8 cellular contexts compared by ENCODE assay signal in the genomic region with DNA sequence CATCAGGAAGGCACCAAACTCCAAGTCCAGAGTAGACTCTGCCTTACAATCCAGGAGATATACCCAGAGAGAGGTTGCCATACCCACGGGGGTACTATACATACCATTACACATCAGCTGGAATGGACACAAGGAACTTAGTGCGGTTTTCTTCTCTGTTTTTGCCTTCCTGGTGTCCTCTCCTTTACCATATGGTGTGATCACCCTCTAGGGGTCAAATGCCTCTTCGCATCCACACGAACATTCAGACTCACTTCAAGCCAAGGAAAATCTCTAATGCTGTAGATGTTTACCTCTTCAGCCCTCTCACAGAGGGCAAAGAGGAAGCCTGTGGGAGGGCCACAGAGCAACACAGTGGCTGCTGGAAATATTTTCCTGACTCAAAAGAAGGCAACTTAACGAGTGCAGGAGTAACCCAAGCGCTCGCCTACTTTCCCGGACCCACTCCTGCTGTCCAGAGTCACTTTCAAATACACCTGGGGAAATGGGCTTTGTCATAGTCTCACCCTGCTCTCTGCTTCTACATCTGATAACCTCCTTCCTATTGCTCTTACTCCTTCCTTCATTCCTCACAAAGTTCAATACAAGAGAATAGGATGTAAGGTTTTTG.
DNase-seq lines count a peak whose midpoint lies in the region; ATAC-seq and TF ChIP-seq lines count a peak whose summit lies in the region.

No MANE protein-coding gene starts in this region.

- in situ Hi-C loops in T47D (cut with HindIII; ENCODE audit: low pct_unique_long_range_greater_than_20kb, low sequenced_read_pairs), result no loop called here

- H3K9me3 ChIP-seq in DND-41 (ENCODE audit: insufficient read depth, low read length, severe bottlenecking), result no peaks in the 10 kb centered on the region
- H3K9me3 ChIP-seq in Karpas-422 (ENCODE audit: low read length), result no peaks in the 10 kb centered on the region
- no peaks in the 10 kb centered on the region for H3K9me3 ChIP-seq in right lobe of liver
- H3K9me3 ChIP-seq in spleen, result no peaks in the 10 kb centered on the region

- 48% methylated on average over 7 of the region's 8 CpGs for WGBS in right lobe of liver (ENCODE audit: insufficient coverage, low coverage, low lambda C conversion rate, missing lambda C conversion rate)
- WGBS in spleen, 5 donors, result 45 to 59% (median 55%) methylated on average over 8 of the region's 8 CpGs

- H3K27me3 ChIP-seq in DND-41 (ENCODE audit: insufficient read depth, low read length, poor library complexity), result no peaks in the 10 kb centered on the region
- no peaks in the 10 kb centered on the region for H3K27me3 ChIP-seq in Karpas-422 (ENCODE audit: low read length)
- no peaks in the 10 kb centered on the region for H3K27me3 ChIP-seq in right lobe of liver
- no peaks in the 10 kb centered on the region for H3K27me3 ChIP-seq in spleen (replicated peaks in 1 of 7)

- peak; percentile 27 for DNase-seq in DND-41
- peak; percentile 66 for DNase-seq in Karpas-422
- DNase-seq in T47D (ENCODE audit: low read depth in 1 of 2, low spot score in 1 of 2), result peak; percentile 20 to 84
- DNase-seq in right lobe of liver, result no peak
- DNase-seq in NCI-H146 treated with DMSO at 0.1 percent for 48 hours (lab: John Stamatoyannopoulos, UW; ENCODE audit: unreplicated experiment), result no peak
- no peak for DNase-seq in activated T-cell treated with anti-CD3 and anti-CD28 coated beads, Interleukin-2, amount 50 U/mL, for 4 hours
- DNase-seq in spleen, result no peak

- H3K4me2 ChIP-seq in DND-41 (ENCODE audit: insufficient read depth, low read length), result no peak overlapping the region
- no peak overlapping the region for H3K4me2 ChIP-seq in Karpas-422 (ENCODE audit: low read depth, low read length, poor library complexity, severe bottlenecking)

- H2AFZ ChIP-seq in DND-41 (ENCODE audit: low read depth, low read length) (no peak overlapping the region; the same call in 1 of the 2 replicates), Karpas-422 (ENCODE audit: low read length) (no peak overlapping the region)

- no peak overlapping the region for H3K27ac ChIP-seq in DND-41 (ENCODE audit: low read length)
- no peak overlapping the region for H3K27ac ChIP-seq in Karpas-422 (ENCODE audit: low read length)
- H3K27ac ChIP-seq in right lobe of liver, result no peak overlapping the region
- H3K27ac ChIP-seq in spleen, result no peak overlapping the region

- H3K9me3 Mint-ChIP-seq in activated T-cell treated with anti-CD3 and anti-CD28 coated beads, Interleukin-2, amount 50 U/mL, for 4 hours, result peaks cover 4% of the 10 kb centered on the region

- TF ChIP-seq CTCF in DND-41 (IDR thresholded peaks at IDR 0.05; ENCODE audit: borderline replicate concordance, extremely low read depth, low read length, poor library complexity, severe bottlenecking), result peak; percentile 64
- TF ChIP-seq CTCF in right lobe of liver (IDR thresholded peaks at IDR 0.05), result peak in 3 of 4 donors; percentile 17 to 25 (median 23)
- TF ChIP-seq CTCF in spleen (IDR thresholded peaks at IDR 0.05 in 8 of 11, conservative IDR thresholded peaks at IDR 0.05 in 3 of 11), result peak in 5 of 11 experiments; percentile 15 to 42 (median 28)

- H3K9ac ChIP-seq in DND-41 (ENCODE audit: low read depth, low read length) (no peak overlapping the region), Karpas-422 (ENCODE audit: low read length) (no peak overlapping the region)

- TF ChIP-seq POLR2A in right lobe of liver (IDR thresholded peaks at IDR 0.05) (no peak), spleen (IDR thresholded peaks at IDR 0.05) (no peak)

- H3K4me3 ChIP-seq in DND-41 (ENCODE audit: low read depth in 1 of 2, low read length in 2 of 2) (no peak overlapping the region), Karpas-422 (ENCODE audit: low read length) (no peak overlapping the region), right lobe of liver (no peak overlapping the region), spleen (no peak overlapping the region)

- peak; percentile 59; the same call in 1 of the 3 replicates for ATAC-seq in DND-41 (ENCODE audit: insufficient read depth, low read depth)
- peak in 1 of 4 donors; percentile 30 for ATAC-seq in right lobe of liver
- ATAC-seq in HG02981 (IDR thresholded peaks at IDR 0.05; ENCODE audit: unreplicated experiment), result no peak
- no peak for ATAC-seq in activated T-cell treated with anti-CD3 and anti-CD28 coated beads, Interleukin-2, amount 50 U/mL, for 4 hours

- H4K20me1 ChIP-seq in DND-41 (ENCODE audit: insufficient read depth, low read length) (no peaks in the 10 kb centered on the region), Karpas-422 (ENCODE audit: insufficient read depth, low read depth, low read length) (no peaks in the 10 kb centered on the region)

- intact Hi-C loops in right lobe of liver (cut with DNase I) (no loop called here), spleen (cut with DNase I; ENCODE audit: low total_unique reads) (no loop called here)

- H3K4me1 ChIP-seq in DND-41 (ENCODE audit: insufficient read depth, low read length), result no peaks in the 10 kb centered on the region
- no peaks in the 10 kb centered on the region for H3K4me1 ChIP-seq in Karpas-422 (ENCODE audit: low read length)
- H3K4me1 ChIP-seq in right lobe of liver, result no peaks in the 10 kb centered on the region
- no peaks in the 10 kb centered on the region for H3K4me1 ChIP-seq in spleen

- H3K27me3 Mint-ChIP-seq in activated T-cell treated with anti-CD3 and anti-CD28 coated beads, Interleukin-2, amount 50 U/mL, for 4 hours (ENCODE audit: low read depth), result no peaks in the 10 kb centered on the region

- H3K79me2 ChIP-seq in DND-41 (ENCODE audit: insufficient read depth, low read length) (no peaks in the 10 kb centered on the region), Karpas-422 (ENCODE audit: low read length) (no peaks in the 10 kb centered on the region)

- no peaks in the 10 kb centered on the region for H3K9me2 ChIP-seq in Karpas-422 (replicated peaks; ENCODE audit: insufficient read depth, low read length)

- H3K36me3 ChIP-seq in DND-41 (ENCODE audit: insufficient read depth, low read length) (no peaks in the 10 kb centered on the region), Karpas-422 (ENCODE audit: insufficient read depth, low read length) (no peaks in the 10 kb centered on the region), right lobe of liver (no peaks in the 10 kb centered on the region), spleen (no peaks in the 10 kb centered on the region)

- no peak overlapping the region for H3K4me3 Mint-ChIP-seq in activated T-cell treated with anti-CD3 and anti-CD28 coated beads, Interleukin-2, amount 50 U/mL, for 4 hours

- H3K4me1 Mint-ChIP-seq in activated T-cell treated with anti-CD3 and anti-CD28 coated beads, Interleukin-2, amount 50 U/mL, for 4 hours (ENCODE audit: low read depth), result no peaks in the 10 kb centered on the region

- H3K36me3 Mint-ChIP-seq in activated T-cell treated with anti-CD3 and anti-CD28 coated beads, Interleukin-2, amount 50 U/mL, for 4 hours (ENCODE audit: insufficient read depth), result no peaks in the 10 kb centered on the region

Comparison
In these comparisons a context has a peak if more than half of its experiments do, and no peak if none do; other contexts are left out.
1. DNase-seq: peak in DND-41 (single experiment), Karpas-422 (single experiment) and T47D (2 of 2); none in right lobe of liver (0 of 3), NCI-H146 treated with DMSO at 0.1 percent for 48 hours (single experiment), activated T-cell treated with anti-CD3 and anti-CD28 coated beads, Interleukin-2, amount 50 U/mL, for 4 hours (single experiment) and spleen (single experiment).